In the genomic region with DNA sequence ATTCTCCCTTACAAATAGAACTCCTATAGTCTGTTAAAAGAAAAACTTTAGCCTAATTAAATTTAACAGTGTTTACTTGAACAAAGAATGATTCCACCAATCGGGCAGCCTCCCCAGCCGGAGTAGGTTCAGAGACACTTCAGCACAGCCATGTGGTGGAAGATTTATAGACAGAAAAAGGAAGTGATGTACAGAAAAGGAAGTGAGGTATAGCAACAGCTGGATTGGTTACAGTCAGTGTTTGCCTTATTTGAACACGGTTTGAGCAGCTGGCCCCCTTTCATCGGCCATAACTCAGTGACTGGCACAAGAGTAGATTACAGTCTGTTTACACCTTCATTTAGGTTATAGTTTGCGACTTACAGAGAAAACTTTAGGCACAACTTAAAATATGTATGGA, we compare ENCODE assay signal across 21 cellular contexts. TPM values are rescaled to one million over a fixed set of nuclear protein-coding genes. Genes with fewer than 3 reads are reported as not detected.
A peak's percentile ranks its signal among the peaks of the same experiment; 100 is the strongest.
DNase-seq lines count a peak whose midpoint lies in the region; ATAC-seq, FAIRE-seq and TF ChIP-seq lines count a peak whose summit lies in the region.
"Had no signal": no experiment of that assay in that cellular context is flagged by ENCODE, and none has a peak within 500 bp of the region (broad histone marks: within the 10 kb centered on the region; RNA-seq: fewer than 3 reads in every experiment).

No MANE protein-coding gene starts in this region.

- TF ChIP-seq CTCF in DND-41 (IDR thresholded peaks at IDR 0.05; ENCODE audit: borderline replicate concordance, extremely low read depth, low read length, poor library complexity, severe bottlenecking) (no peak), GM12878 (IDR thresholded peaks at IDR 0.05 in 2 of 3, conservative IDR thresholded peaks at IDR 0.05 in 1 of 3; ENCODE audit: control insufficient read depth in 2 of 3, extremely low read depth in 1 of 3, insufficient read depth in 1 of 3, low read depth in 3 of 3, low read length in 3 of 3) (no peak), BE2C (IDR thresholded peaks at IDR 0.05; ENCODE audit: low read depth, low read length) (no peak)

- SMC1A ChIA-PET in GM12878 (lab: Charles Lee; ENCODE audit: uncharacterized antibody, unreplicated experiment), result interaction anchor here (4.7 kb wide), 1 partner anchor 16 kb away, joined by 35 read pairs; no protein-coding TSS in a partner anchor

- TF ChIP-seq EP300 in GM12878 (IDR thresholded peaks at IDR 0.05; ENCODE audit: borderline replicate concordance in 1 of 2, control insufficient read depth in 1 of 2, low read depth in 2 of 2, low read length in 2 of 2), result no peak

- ATAC-seq in DND-41 (ENCODE audit: insufficient read depth, low read depth), result no peak
- no peak for ATAC-seq in GM12878
- ATAC-seq: gastrocnemius medialis; left lobe of liver; stimulated activated naive CD8-positive, alpha-beta T cell treated with anti-CD3 and anti-CD28 coated beads, Interleukin-15, amount 100 ng/mL, for 72 hours had no signal

- H3K27ac ChIP-seq in DND-41 (ENCODE audit: low read length) (no peak overlapping the region), GM12878 (ENCODE audit: control insufficient read depth, insufficient read depth) (no peak overlapping the region)
- H3K27ac ChIP-seq: brain microvascular endothelial cell, coronary artery, epithelial cell of prostate, gastrocnemius medialis had no signal

- H4K20me1 ChIP-seq in DND-41 (ENCODE audit: insufficient read depth, low read length) (no peaks in the 10 kb centered on the region), GM12878 (ENCODE audit: control insufficient read depth, insufficient read depth) (no peaks in the 10 kb centered on the region)
- H4K20me1 ChIP-seq: BLaER1 treated with 17β-estradiol and CSF1 and Interleukin-3, amounts not matched to agents 10 nM and 100 nM had no signal

- intact Hi-C loops in GM12878 (cut with micrococcal nuclease; ENCODE audit: unreplicated experiment), result no loop called here

- H3K27me3 ChIP-seq in DND-41 (ENCODE audit: insufficient read depth, low read length, poor library complexity), result no peaks in the 10 kb centered on the region
- H3K27me3 ChIP-seq in GM12878 (replicated peaks in 1 of 2; ENCODE audit: control insufficient read depth in 2 of 2, insufficient read depth in 2 of 2, low read length in 1 of 2), result no peaks in the 10 kb centered on the region
- no peaks in the 10 kb centered on the region for H3K27me3 ChIP-seq in BE2C
- H3K27me3 ChIP-seq: BLaER1 treated with 17β-estradiol and CSF1 and Interleukin-3, amounts not matched to agents 10 nM and 100 nM; brain microvascular endothelial cell; gastrocnemius medialis had no signal

- no peak for TF ChIP-seq POLR2A in GM12878 (IDR thresholded peaks at IDR 0.05; ENCODE audit: low read depth, low read length)

- H3K4me2 ChIP-seq in DND-41 (ENCODE audit: insufficient read depth, low read length) (no peak overlapping the region), GM12878 (ENCODE audit: control insufficient read depth, insufficient read depth) (no peak overlapping the region)
- H3K4me2 ChIP-seq: BLaER1 treated with 17β-estradiol and CSF1 and Interleukin-3, amounts not matched to agents 10 nM and 100 nM had no signal

- POLR2A ChIA-PET in GM12878 (lab: Charles Lee), result interaction anchor here (1.0 to 1.3 kb wide), 2 partner anchors 13 to 102 kb away, joined by 3 to 4 read pairs; no protein-coding TSS in a partner anchor

- peak overlapping the region; percentile 39; the same call in 1 of the 2 replicates for H2AFZ ChIP-seq in DND-41 (ENCODE audit: low read depth, low read length)
- H2AFZ ChIP-seq in GM12878 (ENCODE audit: control insufficient read depth, low read depth, low read length), result no peak overlapping the region

- H3K9ac ChIP-seq in DND-41 (ENCODE audit: low read depth, low read length), result no peak overlapping the region
- H3K9ac ChIP-seq in GM12878 (ENCODE audit: control insufficient read depth, insufficient read depth, low read length), result no peak overlapping the region
- H3K9ac ChIP-seq: BLaER1 treated with 17β-estradiol and CSF1 and Interleukin-3, amounts not matched to agents 10 nM and 100 nM had no signal

- H3K4me3 ChIP-seq in DND-41 (ENCODE audit: low read depth in 1 of 2, low read length in 2 of 2) (no peak overlapping the region), GM12878 (no peak overlapping the region), BE2C (ENCODE audit: low read depth, low read length) (no peak overlapping the region)
- H3K4me3 ChIP-seq: BLaER1 treated with 17β-estradiol and CSF1 and Interleukin-3, amounts not matched to agents 10 nM and 100 nM; coronary artery; gastrocnemius medialis had no signal

- H3K36me3 ChIP-seq in DND-41 (ENCODE audit: insufficient read depth, low read length) (peaks cover 17% of the 10 kb centered on the region), GM12878 (ENCODE audit: control insufficient read depth in 2 of 2, insufficient read depth in 2 of 2, low read length in 1 of 2) (no peaks in the 10 kb centered on the region; a peak in 1 of 4 replicates), BE2C (no peaks in the 10 kb centered on the region)
- H3K36me3 ChIP-seq: brain microvascular endothelial cell, gastrocnemius medialis had no signal

- no peak for FAIRE-seq in GM12878 (lab: Jason Lieb, UNC)

- WGBS in GM12878 (ENCODE audit: insufficient coverage, insufficient replicate concordance, low lambda C conversion rate, missing lambda C conversion rate), result 85% methylated on average over 5 of the region's 5 CpGs

- peaks cover 9% of the 10 kb centered on the region for H3K9me3 ChIP-seq in DND-41 (ENCODE audit: insufficient read depth, low read length, severe bottlenecking)
- peaks cover 6% of the 10 kb centered on the region for H3K9me3 ChIP-seq in GM12878 (replicated peaks; ENCODE audit: control insufficient read depth, insufficient read depth, low read length)
- H3K9me3 ChIP-seq in BE2C, result no peaks in the 10 kb centered on the region

- no peak for DNase-seq in DND-41
- peak; percentile 14 for DNase-seq in H4 (ENCODE audit: low spot score)
- peak; percentile 33 for DNase-seq in NOMO-1 treated with DMSO at 0.1 percent for 48 hours (lab: John Stamatoyannopoulos, UW; ENCODE audit: unreplicated experiment)
- no peak for DNase-seq in GM12878 (ENCODE audit: low read depth, low spot score)
- DNase-seq in activated T-cell treated with anti-CD3 and anti-CD28 coated beads, Interleukin-2, amount 50 U/mL, for 48 hours, result no peak
- no peak for DNase-seq in stimulated activated CD4-positive, alpha-beta T cell treated with anti-CD3 and anti-CD28 coated beads, Interleukin-4, amount 100 ng/mL, for 4 hours
- DNase-seq in BE2C, result no peak
- DNase-seq in activated gamma-delta T cell (lab: John Stamatoyannopoulos, UW), result no peak
- DNase-seq: activated CD4-positive, alpha-beta T cell treated with anti-CD3 and anti-CD28 coated beads, Interleukin-2, amount 50 U/mL, for 4 hours; activated naive CD8-positive, alpha-beta T cell treated with anti-CD3 and anti-CD28 coated beads, Interleukin-2, amount 10 ng/mL, durations not matched to agents 7 days and 5 days; activated T-cell treated with anti-CD3 and anti-CD28 coated beads, Interleukin-2, amount 50 U/mL, for 24 hours; brain microvascular endothelial cell; gastrocnemius medialis; NCI-H1105 treated with DMSO at 0.1 percent for 48 hours; Right ventricle myocardium superior; stimulated activated naive CD8-positive, alpha-beta T cell treated with anti-CD3 and anti-CD28 coated beads, Interleukin-15, amount 100 ng/mL, for 72 hours; T-helper 9 cell had no signal

- BruUV-seq in GM12878 (replicated peaks; lab: Mats Ljungman, UMichigan), result no TSS peak

- H3K79me2 ChIP-seq in DND-41 (ENCODE audit: insufficient read depth, low read length), result peaks cover 28% of the 10 kb centered on the region
- peaks cover 13% of the 10 kb centered on the region for H3K79me2 ChIP-seq in GM12878 (ENCODE audit: control insufficient read depth, insufficient read depth, low read length)

- CTCF ChIA-PET in GM12878 (lab: Yijun Ruan, JAX), result interaction anchor here (1.5 to 1.9 kb wide), 2 partner anchors 57 to 154 kb away, joined by 4 to 7 read pairs; no protein-coding TSS in a partner anchor

- in situ Hi-C loops in GM12878 (cut with MboI), result no loop called here

- RAD21 ChIA-PET in GM12878 (lab: Charles Lee; ENCODE audit: unreplicated experiment), result interaction anchor here (1.9 kb wide), 1 partner anchor 15 kb away, joined by 10 read pairs; no protein-coding TSS in a partner anchor

- TF ChIP-seq RAD21 in GM12878 (IDR thresholded peaks at IDR 0.05; ENCODE audit: insufficient read depth, low read depth, low read length), result no peak

- H3K4me1 ChIP-seq in DND-41 (ENCODE audit: insufficient read depth, low read length) (peaks cover 33% of the 10 kb centered on the region), GM12878 (ENCODE audit: control insufficient read depth, insufficient read depth, low read length) (peaks cover 7% of the 10 kb centered on the region), BE2C (no peaks in the 10 kb centered on the region)

TF ChIP-seq in GM12878, 131 proteins besides CTCF, POLR2A, EP300 and RAD21:
- no peak for TF ChIP-seq KDM1A (IDR thresholded peaks at IDR 0.05; ENCODE audit: borderline replicate concordance)
- 0 out of 2 replicates have a peak, but pooled peaks have one; percentile 40 for TF ChIP-seq GABPA (IDR thresholded peaks at IDR 0.05; ENCODE audit: low read depth)
- peak; percentile 37; the same call in 1 of the 2 replicates for TF ChIP-seq SPI1 (IDR thresholded peaks at IDR 0.05; ENCODE audit: borderline replicate concordance, insufficient read depth, low read depth, low read length)
TF ChIP-seq in GM12878: peak in this region for 2.

RNA-seq across cellular contexts. Expression of a gene that starts 2.1 kb away (rescaled TPM):
- 30.4 and 45.5 TPM in 2 replicates for total RNA-seq in H4 (2014; rRNA removed; shearing (Covaris generic))
- 2.9 and 3.6 TPM in 2 replicates for total RNA-seq in GM12878 (2013; cell fraction: nucleolus; rRNA removed)
- total RNA-seq in GM12878 (2014; rRNA removed) (31.3 and 34.2 TPM in 2 replicates), GM12878 (2014; rRNA removed; fragmentation: Illumina TruSeq; extraction: Trizol) (32.3 and 35.7 TPM in 2 replicates), GM12878 (2021) (24.0 and 25.6 TPM in 2 replicates)
- polyA plus RNA-seq in GM12878 (2011; ENCODE audit: low read depth), result 9.8 TPM
- polyA plus RNA-seq in GM12878 (2011; rRNA removed) (23.7 and 38.6 TPM in 2 replicates), GM12878 (2014; fragmentation: Illumina TruSeq; extraction: Trizol) (36.7 and 40.9 TPM in 2 replicates), GM12878 (2014; fragmentation: Nextera tagmentation; extraction: Ambion mirVana) (10 to 100 TPM; 16.4 to 17.6 TPM), GM12878 (2014; rRNA removed) (25.4 and 30.8 TPM in 2 replicates), GM12878 (2016; fragmentation: Nextera tagmentation; extraction: Ambion mirVana) (10 to 100 TPM; 31.9 to 34.2 TPM)
- 17.4 and 18.1 TPM in 2 replicates for polyA plus RNA-seq in GM12878 (2011; cell fraction: cytosol; rRNA removed)
- 4.3 and 5.8 TPM in 2 replicates for polyA plus RNA-seq in GM12878 (2011; cell fraction: nucleus; rRNA removed)
- 11.6 and 13.5 TPM in 2 replicates for polyA plus RNA-seq in GM12878 (2012)
- polyA minus RNA-seq in GM12878 (2011; rRNA and poly(A)+ RNA removed), result 14.8 and 18.1 TPM in 2 replicates
- polyA minus RNA-seq in GM12878 (2011; cell fraction: cytosol; rRNA and poly(A)+ RNA removed), result 11.0 and 16.4 TPM in 2 replicates
- polyA minus RNA-seq in GM12878 (2011; cell fraction: nucleus; rRNA and poly(A)+ RNA removed), result 2.3 and 5.5 TPM in 2 replicates
- polyA plus RNA-seq in BE2C (2012; ENCODE audit: insufficient read depth, insufficient read length, low read depth), result 0.94 TPM

Comparison
In these comparisons a context has a peak if more than half of its experiments do, and no peak if none do; other contexts are left out.
1. DNase-seq: peak in H4 (single experiment) and NOMO-1 treated with DMSO at 0.1 percent for 48 hours (single experiment); none in DND-41 (single experiment), GM12878 (single experiment), activated T-cell treated with anti-CD3 and anti-CD28 coated beads, Interleukin-2, amount 50 U/mL, for 48 hours (0 of 2), stimulated activated CD4-positive, alpha-beta T cell treated with anti-CD3 and anti-CD28 coated beads, Interleukin-4, amount 100 ng/mL, for 4 hours (0 of 2), BE2C (single experiment) and activated gamma-delta T cell (single experiment).